In genomic region chr3:51902361-51902760, GRCh38 we compare ENCODE assay signal across 14 cellular contexts. TPM values are rescaled to one million over a fixed set of nuclear protein-coding genes. Genes with fewer than 3 reads are reported as not detected.
A peak's percentile ranks its signal among the peaks of the same experiment; 100 is the strongest.
DNase-seq lines count a peak whose midpoint lies in the region; FAIRE-seq and TF ChIP-seq lines count a peak whose summit lies in the region.
"Not testable (repeated sequence)": the region's sequence is repeated elsewhere in the genome, so short reads cannot be mapped to it uniquely, and the experiment has no call there.
"Had no signal": no experiment of that assay in that cellular context is flagged by ENCODE, and none has a peak within 500 bp of the region (broad histone marks: within the 10 kb centered on the region; RNA-seq: fewer than 3 reads in every experiment).

No MANE protein-coding gene starts in this region.

- H2AFZ ChIP-seq in PC-9: not testable (repeated sequence)

- POLR2A ChIA-PET in PC-9 (lab: Charles Lee; ENCODE audit: unreplicated experiment); activated CD4-positive, alpha-beta T cell treated with anti-CD3 and anti-CD28 coated beads, Interleukin-2, amount 10 ng/mL, durations not matched to agents 7 days and 5 days (lab: Charles Lee): not testable (repeated sequence)

- not testable (repeated sequence) for BruUV-seq in PC-9 (replicated peaks; lab: Mats Ljungman, UMichigan)

- H3K27ac ChIP-seq in PC-9: peak overlapping the region; percentile 79

- not testable (repeated sequence) for H3K9me3 Mint-ChIP-seq in activated CD4-positive, alpha-beta T cell treated with anti-CD3 and anti-CD28 coated beads, Interleukin-2, amount 10 ng/mL, durations not matched to agents 7 days and 5 days

- not testable (repeated sequence) for H3K79me2 ChIP-seq in PC-9 (ENCODE audit: low read depth)

- H3K4me1 Mint-ChIP-seq in activated CD4-positive, alpha-beta T cell treated with anti-CD3 and anti-CD28 coated beads, Interleukin-2, amount 10 ng/mL, durations not matched to agents 7 days and 5 days: not testable (repeated sequence)

- intact Hi-C loops in PC-9 (cut with micrococcal nuclease; ENCODE audit: unreplicated experiment): not testable (repeated sequence)

- H3K27me3 ChIP-seq in PC-9 (ENCODE audit: insufficient read depth, low read depth): not testable (repeated sequence)

- TF ChIP-seq CTCF in HFF-Myc (IDR thresholded peaks at IDR 0.05; ENCODE audit: low read depth, low read length, missing control alignments); PC-9 (conservative IDR thresholded peaks at IDR 0.05): not testable (repeated sequence)

- H3K36me3 Mint-ChIP-seq in activated CD4-positive, alpha-beta T cell treated with anti-CD3 and anti-CD28 coated beads, Interleukin-2, amount 10 ng/mL, durations not matched to agents 7 days and 5 days (ENCODE audit: low read depth): not testable (repeated sequence)

- not testable (repeated sequence) for H3K4me1 ChIP-seq in PC-9 (replicated peaks; ENCODE audit: insufficient read depth)

- not testable (repeated sequence) for H3K4me3 ChIP-seq in HFF-Myc (replicated peaks; ENCODE audit: low read depth, low read length); PC-9

- peaks cover 16% of the 10 kb centered on the region for H3K27me3 Mint-ChIP-seq in activated CD4-positive, alpha-beta T cell treated with anti-CD3 and anti-CD28 coated beads, Interleukin-2, amount 10 ng/mL, durations not matched to agents 7 days and 5 days

- H3K9me2 ChIP-seq in PC-9 (ENCODE audit: insufficient read depth): not testable (repeated sequence)

- not testable (repeated sequence) for H3K9me3 ChIP-seq in PC-9 (ENCODE audit: insufficient read depth, low read depth)

- H3K36me3 ChIP-seq in PC-9 (ENCODE audit: low read depth): not testable (repeated sequence)

- CTCF ChIA-PET in PC-9 (lab: Charles Lee): not testable (repeated sequence)
- CTCF ChIA-PET in activated CD4-positive, alpha-beta T cell treated with anti-CD3 and anti-CD28 coated beads, Interleukin-2, amount 10 ng/mL, durations not matched to agents 7 days and 5 days (lab: Charles Lee): interaction anchor here (0.6 kb wide), 1 partner anchor 375 kb away, joined by 3 read pairs; no protein-coding TSS in a partner anchor

- DNase-seq in A172 (ENCODE audit: low spot score) (peak; percentile 90), HFF-Myc (ENCODE audit: extremely low read depth, low read depth) (peak; percentile 7), PC-9 (peak; percentile 27 to 87), kidney tubule cell (ENCODE audit: low spot score) (peak; percentile 88)
- peak; percentile 9 for DNase-seq in activated CD4-positive, alpha-beta T cell treated with anti-CD3 and anti-CD28 coated beads, Interleukin-2, amount 10 ng/mL, durations not matched to agents 7 days and 5 days
- DNase-seq in activated T-helper 9 cell treated with anti-CD3 and anti-CD28 coated beads, Interleukin-2, amount 50 U/mL, for 16 hours (ENCODE audit: low read depth): peak; percentile 4
- DNase-seq in stimulated activated CD4-positive, alpha-beta T cell treated with anti-CD3 and anti-CD28 coated beads, Interleukin-4, amount 100 ng/mL, for 24 hours: peak; percentile 45

- H3K27ac Mint-ChIP-seq in activated CD4-positive, alpha-beta T cell treated with anti-CD3 and anti-CD28 coated beads, Interleukin-2, amount 10 ng/mL, durations not matched to agents 7 days and 5 days: not testable (repeated sequence)

- H3K4me3 Mint-ChIP-seq in activated CD4-positive, alpha-beta T cell treated with anti-CD3 and anti-CD28 coated beads, Interleukin-2, amount 10 ng/mL, durations not matched to agents 7 days and 5 days: not testable (repeated sequence)

- H3F3A ChIP-seq in PC-9 (ENCODE audit: insufficient read depth, low read depth): peaks cover 13% of the 10 kb centered on the region

- H3K4me2 ChIP-seq in PC-9: peak overlapping the region; percentile 34

- H4K20me1 ChIP-seq in PC-9 (ENCODE audit: insufficient read depth): not testable (repeated sequence)

- FAIRE-seq in colon (lab: Jason Lieb, UNC): peak; percentile 49

RNA-seq across cellular contexts. Expression of gene IQCF1, which starts 0.8 kb away (rescaled TPM):
- not detected in 2 replicates for total RNA-seq in A172 (2014; rRNA removed; shearing (Covaris generic))
- not detected in 2 replicates for total RNA-seq in PC-9 (2021)
- not detected for total RNA-seq in activated CD4-positive, alpha-beta T cell treated with anti-CD3 and anti-CD28 coated beads, Interleukin-2, amount 10 ng/mL, durations not matched to agents 7 days and 5 days
- total RNA-seq: body of pancreas; kidney; lower lobe of right lung; mucosa of gallbladder; osteoblast; T-helper 1 cell treated with Interleukin-12 subunit alpha and Interleukin-12 subunit beta and Interleukin-4 antibody, amounts not matched to agents 30 ng/mL and 1 ng/mL, for 36 hours had no signal

RNA-seq across cellular contexts. Expression of gene IQCF5, which starts 27.0 kb away (rescaled TPM):
- not detected in 2 replicates for total RNA-seq in A172 (2014; rRNA removed; shearing (Covaris generic))
- total RNA-seq in PC-9 (2021): not detected in 2 replicates
- not detected for total RNA-seq in activated CD4-positive, alpha-beta T cell treated with anti-CD3 and anti-CD28 coated beads, Interleukin-2, amount 10 ng/mL, durations not matched to agents 7 days and 5 days
- total RNA-seq: body of pancreas; kidney; lower lobe of right lung; mucosa of gallbladder; osteoblast; T-helper 1 cell treated with Interleukin-12 subunit alpha and Interleukin-12 subunit beta and Interleukin-4 antibody, amounts not matched to agents 30 ng/mL and 1 ng/mL, for 36 hours had no signal

RNA-seq across cellular contexts. Expression of gene RRP9, which starts 39.3 kb away (rescaled TPM):
- 48.7 and 51.4 TPM in 2 replicates for total RNA-seq in A172 (2014; rRNA removed; shearing (Covaris generic))
- 23.4 and 23.9 TPM in 2 replicates for total RNA-seq in PC-9 (2021)
- 10 to 100 TPM; 24.3 to 25.1 TPM for total RNA-seq in activated CD4-positive, alpha-beta T cell treated with anti-CD3 and anti-CD28 coated beads, Interleukin-2, amount 10 ng/mL, durations not matched to agents 7 days and 5 days

RNA-seq across cellular contexts. Expression of gene PARP3, which starts 39.8 kb away (rescaled TPM):
- total RNA-seq in A172 (2014; rRNA removed; shearing (Covaris generic)): 41.4 and 45.4 TPM in 2 replicates
- 24.4 and 33.8 TPM in 2 replicates for total RNA-seq in PC-9 (2021)
- total RNA-seq in activated CD4-positive, alpha-beta T cell treated with anti-CD3 and anti-CD28 coated beads, Interleukin-2, amount 10 ng/mL, durations not matched to agents 7 days and 5 days: 10 to 100 TPM; 22.1 to 22.9 TPM

RNA-seq across cellular contexts. Expression of gene IQCF2, which starts 40.9 kb away (rescaled TPM):
- total RNA-seq in A172 (2014; rRNA removed; shearing (Covaris generic)): not detected in 2 replicates
- total RNA-seq in PC-9 (2021): not detected in 2 replicates
- total RNA-seq in activated CD4-positive, alpha-beta T cell treated with anti-CD3 and anti-CD28 coated beads, Interleukin-2, amount 10 ng/mL, durations not matched to agents 7 days and 5 days: not detected
- total RNA-seq: body of pancreas; kidney; lower lobe of right lung; mucosa of gallbladder; osteoblast; T-helper 1 cell treated with Interleukin-12 subunit alpha and Interleukin-12 subunit beta and Interleukin-4 antibody, amounts not matched to agents 30 ng/mL and 1 ng/mL, for 36 hours had no signal

Comparison
In these comparisons a context has a peak if more than half of its experiments do, and no peak if none do; other contexts are left out.
1. DNase-seq: peak in every context shown above with its lines; median percentile 90 in A172; 88 in kidney tubule cell; 57 in PC-9; 45 in stimulated activated CD4-positive, alpha-beta T cell treated with anti-CD3 and anti-CD28 coated beads, Interleukin-4, amount 100 ng/mL, for 24 hours; 9 in activated CD4-positive, alpha-beta T cell treated with anti-CD3 and anti-CD28 coated beads, Interleukin-2, amount 10 ng/mL, durations not matched to agents 7 days and 5 days; 7 in HFF-Myc; 4 in activated T-helper 9 cell treated with anti-CD3 and anti-CD28 coated beads, Interleukin-2, amount 50 U/mL, for 16 hours.